In the genomic region with DNA sequence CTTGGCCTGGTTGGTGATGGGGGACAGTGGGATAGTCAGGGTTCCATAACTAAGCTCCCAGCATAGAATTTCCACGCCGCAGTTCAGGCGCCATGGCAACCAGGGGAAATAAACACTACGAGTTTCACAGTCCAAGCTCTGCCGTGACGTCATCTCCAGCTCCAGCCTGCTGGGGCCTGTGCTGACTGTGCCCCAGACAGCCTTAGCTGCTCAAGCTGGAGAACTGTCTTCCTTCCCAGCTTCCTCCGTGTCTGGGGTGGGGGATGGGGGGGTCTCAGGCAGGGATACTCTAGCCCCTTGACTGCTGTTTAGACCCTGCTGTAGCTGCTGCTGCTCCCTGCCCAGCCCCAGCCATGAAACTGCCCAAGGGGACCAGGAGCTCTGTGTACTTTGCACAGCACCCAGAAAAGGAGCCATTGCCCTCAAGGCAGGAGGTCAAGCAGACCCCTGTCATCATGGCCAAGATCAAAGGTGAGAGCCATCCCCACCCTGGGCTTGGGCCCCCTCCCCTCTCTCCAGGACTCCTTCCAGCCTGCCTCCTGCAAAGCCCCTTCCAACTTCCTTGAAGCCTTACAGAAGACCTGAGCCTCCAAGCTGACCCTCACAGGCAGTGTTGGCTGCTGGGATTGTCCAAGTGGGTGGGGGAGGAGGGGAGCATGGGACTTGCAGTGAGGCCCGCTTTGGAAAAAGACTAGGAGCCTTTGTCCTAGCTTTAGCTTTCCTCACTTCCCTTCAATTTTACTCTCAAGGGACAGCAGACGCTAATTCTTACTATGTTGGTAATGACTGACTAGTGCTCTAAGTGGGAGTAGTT, we compare ENCODE assay signal across 8 cellular contexts. TPM values are rescaled to one million over a fixed set of nuclear protein-coding genes. Genes with fewer than 3 reads are reported as not detected.
DNase-seq lines count a peak whose midpoint lies in the region; ATAC-seq and TF ChIP-seq lines count a peak whose summit lies in the region.

No MANE protein-coding gene starts in this region.

- H3K36me3 Mint-ChIP-seq in activated naive CD8-positive, alpha-beta T cell treated with anti-CD3 and anti-CD28 coated beads, Interleukin-2, amount 10 ng/mL, durations not matched to agents 7 days and 5 days, result no peaks in the 10 kb centered on the region

- H3K9me3 ChIP-seq in BE2C, result no peaks in the 10 kb centered on the region

- peaks cover 6% of the 10 kb centered on the region for H3K4me1 Mint-ChIP-seq in activated naive CD8-positive, alpha-beta T cell treated with anti-CD3 and anti-CD28 coated beads, Interleukin-2, amount 10 ng/mL, durations not matched to agents 7 days and 5 days

- DNase-seq in BE2C, result peak; percentile 80
- DNase-seq in H7, result peak; percentile 71
- DNase-seq in NCI-H460 (ENCODE audit: extremely low read depth, low read depth), result peak; percentile 55
- no peak for DNase-seq in activated naive CD8-positive, alpha-beta T cell treated with anti-CD3 and anti-CD28 coated beads, Interleukin-2, amount 10 ng/mL, durations not matched to agents 7 days and 5 days
- peak; percentile 91 for DNase-seq in glomerular visceral epithelial cell (ENCODE audit: extremely low spot score)
- DNase-seq in omental fat pad (ENCODE audit: low spot score), result peak; percentile 84

- H3K4me3 ChIP-seq in BE2C (ENCODE audit: low read depth, low read length) (no peak overlapping the region), H7 (ENCODE audit: insufficient read depth, low read depth, low read length) (no peak overlapping the region)

- POLR2A ChIA-PET in activated naive CD8-positive, alpha-beta T cell treated with anti-CD3 and anti-CD28 coated beads, Interleukin-2, amount 10 ng/mL, durations not matched to agents 7 days and 5 days (lab: Charles Lee), result no interaction called here

- H3K9me3 Mint-ChIP-seq in activated naive CD8-positive, alpha-beta T cell treated with anti-CD3 and anti-CD28 coated beads, Interleukin-2, amount 10 ng/mL, durations not matched to agents 7 days and 5 days, result no peaks in the 10 kb centered on the region

- peak; percentile 22 for ATAC-seq in activated naive CD8-positive, alpha-beta T cell treated with anti-CD3 and anti-CD28 coated beads, Interleukin-2, amount 10 ng/mL, durations not matched to agents 7 days and 5 days (ENCODE audit: low read depth)
- ATAC-seq in omental fat pad (ENCODE audit: low FRiP score) (peak; percentile 84), GM21723 (IDR thresholded peaks at IDR 0.05; ENCODE audit: unreplicated experiment) (no peak), HG03095 (IDR thresholded peaks at IDR 0.05; ENCODE audit: unreplicated experiment) (no peak)

- peaks cover 8% of the 10 kb centered on the region for H3K27me3 Mint-ChIP-seq in activated naive CD8-positive, alpha-beta T cell treated with anti-CD3 and anti-CD28 coated beads, Interleukin-2, amount 10 ng/mL, durations not matched to agents 7 days and 5 days

- TF ChIP-seq CTCF in BE2C (IDR thresholded peaks at IDR 0.05; ENCODE audit: low read depth, low read length), result no peak
- no peak for TF ChIP-seq CTCF in omental fat pad (IDR thresholded peaks at IDR 0.05)

- H3K27me3 ChIP-seq in BE2C (no peaks in the 10 kb centered on the region), H7 (ENCODE audit: control insufficient read depth, insufficient read depth, low read length) (no peaks in the 10 kb centered on the region)

- peaks cover 6% of the 10 kb centered on the region for H3K4me1 ChIP-seq in BE2C

- no peak overlapping the region for H3K27ac Mint-ChIP-seq in activated naive CD8-positive, alpha-beta T cell treated with anti-CD3 and anti-CD28 coated beads, Interleukin-2, amount 10 ng/mL, durations not matched to agents 7 days and 5 days

- H3K4me3 Mint-ChIP-seq in activated naive CD8-positive, alpha-beta T cell treated with anti-CD3 and anti-CD28 coated beads, Interleukin-2, amount 10 ng/mL, durations not matched to agents 7 days and 5 days, result no peak overlapping the region

- H3K36me3 ChIP-seq in BE2C, result no peaks in the 10 kb centered on the region
- no peaks in the 10 kb centered on the region for H3K36me3 ChIP-seq in H7 (replicated peaks; ENCODE audit: control insufficient read depth, insufficient read depth, low read length)

RNA-seq across cellular contexts. Expression of a gene that starts 11.4 kb away (rescaled TPM):
- polyA plus RNA-seq in BE2C (2012; ENCODE audit: insufficient read depth, insufficient read length, low read depth), result 5.9 TPM
- total RNA-seq in H7 (2014; rRNA removed; shearing (Covaris generic)), result 4.3 and 5.0 TPM in 2 replicates
- total RNA-seq in NCI-H460 (2014; rRNA removed; shearing (Covaris generic)), result 0.10 and 0.20 TPM in 2 replicates
- 0.02 TPM in 1 of 2 replicates, not detected in the other for polyA plus RNA-seq in NCI-H460 (2014; cell fraction: nucleus; rRNA removed)
- total RNA-seq in activated naive CD8-positive, alpha-beta T cell treated with anti-CD3 and anti-CD28 coated beads, Interleukin-2, amount 10 ng/mL, durations not matched to agents 7 days and 5 days, result not detected
- 100 to 1,000 TPM in 1 of 4 donors, 10 to 100 TPM in 3; 29.9 to 144 (median 49.7) TPM for total RNA-seq in omental fat pad

Comparison
In these comparisons a context has a peak if more than half of its experiments do, and no peak if none do; other contexts are left out.
1. ATAC-seq: peak in activated naive CD8-positive, alpha-beta T cell treated with anti-CD3 and anti-CD28 coated beads, Interleukin-2, amount 10 ng/mL, durations not matched to agents 7 days and 5 days (single experiment) and omental fat pad (single experiment); none in GM21723 (single experiment) and HG03095 (single experiment).